Comparison of ENCODE assay signal across 1 cellular context in the genomic region with DNA sequence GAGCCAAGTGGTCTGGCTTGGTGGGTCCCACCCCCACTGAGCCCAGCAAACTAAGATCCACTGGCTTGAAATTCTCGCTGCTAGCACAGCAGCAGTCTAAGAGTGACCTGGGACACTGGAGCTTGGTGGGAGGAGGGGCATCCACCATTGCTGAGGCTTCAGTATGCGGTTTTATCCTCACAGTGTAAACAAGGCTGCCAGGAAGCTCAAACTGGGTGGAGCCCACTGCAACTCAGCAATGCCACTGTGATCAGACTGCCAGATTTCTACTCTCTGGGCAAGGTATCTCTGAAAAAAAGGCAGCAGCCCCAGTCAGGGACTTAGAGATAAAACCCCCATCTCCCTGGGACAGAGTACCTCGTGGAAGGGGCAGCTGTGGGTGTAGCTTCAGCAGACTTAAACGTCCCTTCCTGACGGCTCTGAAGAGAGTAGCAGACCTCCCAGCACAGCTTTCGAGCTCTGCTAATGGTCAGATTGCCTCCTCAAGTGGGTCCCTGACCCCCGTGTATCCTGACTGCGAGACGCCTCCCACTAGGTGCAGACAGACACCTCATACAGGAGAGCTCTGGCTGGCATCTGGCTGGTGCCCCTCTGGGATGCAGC.
TF ChIP-seq lines count a peak whose summit lies in the region.

No MANE protein-coding gene starts in this region.

TF ChIP-seq in H1, 55 proteins besides CTCF, POLR2A, EP300 and RAD21:
- no peak for TF ChIP-seq BACH1 (IDR thresholded peaks at IDR 0.05; ENCODE audit: low read length)
- peak; percentile 57; the same call in 1 of the 2 replicates for TF ChIP-seq RBBP5 (IDR thresholded peaks at IDR 0.05; ENCODE audit: borderline replicate concordance, low read depth, low read length)
- TF ChIP-seq BCL11A (IDR thresholded peaks at IDR 0.05; ENCODE audit: low read depth in 2 of 2, low read length in 2 of 2), result no peak
- TF ChIP-seq SP4 (IDR thresholded peaks at IDR 0.05; ENCODE audit: low read length), result no peak
- TF ChIP-seq SIN3A (conservative IDR thresholded peaks at IDR 0.05 in 1 of 2, IDR thresholded peaks at IDR 0.05 in 1 of 2; ENCODE audit: low read depth in 1 of 2, low read length in 2 of 2), result no peak
- 0 out of 2 replicates have a peak, but pooled peaks have one; percentile 74 for TF ChIP-seq YY1 (IDR thresholded peaks at IDR 0.05; ENCODE audit: low read depth, low read length)
- TF ChIP-seq ASH2L (IDR thresholded peaks at IDR 0.05; ENCODE audit: low read length), result peak; percentile 60
